ENCODE assay signal across 8 cellular contexts in the genomic region with DNA sequence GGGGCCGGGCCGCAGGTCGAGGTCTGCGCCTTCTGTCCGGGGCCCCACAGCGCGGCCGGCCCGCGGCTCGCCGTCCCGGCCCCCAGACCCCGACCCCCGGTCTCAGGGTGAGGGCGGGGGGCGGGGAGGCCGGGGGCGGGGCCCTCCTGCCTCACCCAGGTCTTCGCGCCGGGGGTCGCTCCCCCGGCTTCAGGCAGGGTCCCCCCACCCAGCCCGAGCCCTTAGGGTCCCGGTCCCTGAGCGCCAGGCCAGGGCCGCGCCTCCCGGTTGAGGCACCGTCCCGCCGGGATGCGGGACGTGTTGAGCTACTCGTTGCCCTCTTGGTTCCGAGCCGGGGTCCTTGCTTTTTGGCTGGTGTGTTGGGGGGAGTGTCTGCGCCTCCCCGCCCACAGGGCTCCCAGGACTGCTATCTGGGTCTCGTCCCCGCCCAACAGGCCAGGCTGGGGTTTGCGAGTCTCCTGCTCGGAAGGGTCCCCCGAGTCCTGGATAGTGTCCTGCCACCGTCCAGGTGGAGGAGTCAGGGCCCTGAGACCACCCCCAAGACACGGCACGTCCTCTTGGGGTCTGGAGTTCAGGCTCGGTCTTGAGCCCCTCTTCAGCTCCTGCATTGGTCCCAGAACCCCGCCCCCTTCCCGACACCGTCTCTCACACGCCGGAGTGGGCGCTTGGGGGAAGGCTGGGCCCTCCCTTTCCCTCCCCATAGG. TPM values are rescaled to one million over a fixed set of nuclear protein-coding genes. Genes with fewer than 3 reads are reported as not detected.
DNase-seq lines count a peak whose midpoint lies in the region; ATAC-seq, FAIRE-seq and TF ChIP-seq lines count a peak whose summit lies in the region.

No MANE protein-coding gene starts in this region.

- H3K27ac ChIP-seq in mucosa of rectum (ENCODE audit: low read depth in 2 of 2, low read length in 2 of 2), result peak overlapping the region; percentile 55 to 63

- H3K9me3 ChIP-seq in mucosa of rectum (ENCODE audit: control insufficient read depth in 2 of 2, low read length in 2 of 2), result no peaks in the 10 kb centered on the region

- H3K9ac ChIP-seq in mucosa of rectum (ENCODE audit: low read depth in 1 of 2, low read length in 2 of 2), result peak overlapping the region; percentile 65 to 79

- peak; percentile 6 for ATAC-seq in HG02642 (IDR thresholded peaks at IDR 0.05; ENCODE audit: poor library complexity, unreplicated experiment)
- ATAC-seq in SK-N-SH treated with all-trans-retinoic acid at 6 μM for 48 hours, result peak; percentile 28; the same call in 2 of the 3 replicates

- peaks cover 0 to 3% of the 10 kb centered on the region in 2 donors for H3K36me3 ChIP-seq in mucosa of rectum (ENCODE audit: control insufficient read depth in 2 of 2, insufficient read depth in 2 of 2, low read length in 2 of 2)

- peaks cover 24 to 30% of the 10 kb centered on the region in 2 donors for H3K4me1 ChIP-seq in mucosa of rectum (ENCODE audit: control insufficient read depth in 2 of 2, insufficient read depth in 2 of 2, low read length in 2 of 2)

- H3K4me3 ChIP-seq in GM08714 (ENCODE audit: low read length) (peak overlapping the region; percentile 98), mucosa of rectum (ENCODE audit: low read length in 2 of 2) (peak overlapping the region; percentile 82 to 86)

- DNase-seq in effector CD8-positive, alpha-beta T cell (lab: John Stamatoyannopoulos, UW), result peak; percentile 24
- DNase-seq in urothelium cell line (ENCODE audit: low spot score) (peak; percentile 19), A172 (ENCODE audit: low spot score) (no peak), GM19240 (ENCODE audit: insufficient read length, low spot score) (no peak)

- FAIRE-seq in urothelium cell line (lab: Jason Lieb, UNC), result no peak

- no peaks in the 10 kb centered on the region for H3K27me3 ChIP-seq in mucosa of rectum (ENCODE audit: control insufficient read depth in 2 of 2, insufficient read depth in 2 of 2, low read length in 2 of 2)

TF ChIP-seq in SK-N-SH treated with all-trans-retinoic acid at 6 μM for 48 hours, 23 proteins besides CTCF, POLR2A, EP300 and RAD21:
- TF ChIP-seq ARNTL (CRISPR knock-in tag; IDR thresholded peaks at IDR 0.05; ENCODE audit: borderline replicate concordance, low read depth), result no peak

RNA-seq across cellular contexts. Expression of gene PIAS4, which starts 0.5 kb away (rescaled TPM):
- 28.7 and 33.9 TPM in 2 replicates for total RNA-seq in A172 (2014; rRNA removed; shearing (Covaris generic))

RNA-seq across cellular contexts. Expression of gene EEF2, which starts 22.7 kb away (rescaled TPM):
- total RNA-seq in A172 (2014; rRNA removed; shearing (Covaris generic)), result 1,286 and 1,342 TPM in 2 replicates

RNA-seq across cellular contexts. Expression of gene DAPK3, which starts 37.1 kb away (rescaled TPM):
- total RNA-seq in A172 (2014; rRNA removed; shearing (Covaris generic)), result 65.9 and 140 TPM in 2 replicates

RNA-seq across cellular contexts. Expression of gene ZBTB7A, which starts 58.7 kb away (rescaled TPM):
- 15.8 and 16.4 TPM in 2 replicates for total RNA-seq in A172 (2014; rRNA removed; shearing (Covaris generic))

Comparison
In these comparisons a context has a peak if more than half of its experiments do, and no peak if none do; other contexts are left out.
1. DNase-seq: peak in effector CD8-positive, alpha-beta T cell (single experiment) and urothelium cell line (single experiment); none in A172 (single experiment) and GM19240 (single experiment).